9 cellular contexts compared by ENCODE assay signal in genomic region chr2:233098615-233099014, GRCh38. TPM values are rescaled to one million over a fixed set of nuclear protein-coding genes. Genes with fewer than 3 reads are reported as not detected.
DNase-seq lines count a peak whose midpoint lies in the region; TF ChIP-seq lines count a peak whose summit lies in the region.
"Had no signal": no experiment of that assay in that cellular context is flagged by ENCODE, and none has a peak within 500 bp of the region (broad histone marks: within the 10 kb centered on the region; RNA-seq: fewer than 3 reads in every experiment).

No MANE protein-coding gene starts in this region.

- no peak overlapping the region for H3K4me2 ChIP-seq in Loucy (ENCODE audit: low read depth, low read length, poor library complexity, severe bottlenecking)

- H4K20me1 ChIP-seq in Loucy (ENCODE audit: insufficient read depth, low read length, poor library complexity, severe bottlenecking): peaks cover 55% of the 10 kb centered on the region

- no peaks in the 10 kb centered on the region for H3K36me3 Mint-ChIP-seq in progenitor cell of endocrine pancreas (ENCODE audit: insufficient read depth)

- H3K4me1 Mint-ChIP-seq in progenitor cell of endocrine pancreas (ENCODE audit: low read depth): no peaks in the 10 kb centered on the region

- no peaks in the 10 kb centered on the region for H3F3A ChIP-seq in Loucy (ENCODE audit: low read depth)

- DNase-seq in EH (ENCODE audit: low read depth) (peak; percentile 26), fibroblast of peridontal ligament (ENCODE audit: extremely low read depth) (peak; percentile 5), progenitor cell of endocrine pancreas (ENCODE audit: low spot score, unreplicated experiment) (no peak), ureter (ENCODE audit: low spot score) (no peak), MV-4-11 (lab: John Stamatoyannopoulos, UW) (no peak), NCI-H1048 (lab: John Stamatoyannopoulos, UW) (no peak)
- DNase-seq: activated CD4-positive, alpha-beta T cell treated with anti-CD3 and anti-CD28 coated beads for 48 hours; NCI-H526 treated with DMSO at 0.1 percent for 48 hours had no signal

- no peak overlapping the region for H3K4me3 ChIP-seq in Loucy (ENCODE audit: low read length, poor library complexity, severe bottlenecking)

- no peak overlapping the region for H3K4me3 Mint-ChIP-seq in progenitor cell of endocrine pancreas (ENCODE audit: low read depth)

- TF ChIP-seq CTCF in Loucy (conservative IDR thresholded peaks at IDR 0.05; ENCODE audit: low read length): peak; percentile 65
- TF ChIP-seq CTCF in progenitor cell of endocrine pancreas (IDR thresholded peaks at IDR 0.05; ENCODE audit: unreplicated experiment): peak; percentile 41

- no peaks in the 10 kb centered on the region for H3K27me3 ChIP-seq in Loucy (ENCODE audit: insufficient read depth, low read length, poor library complexity, severe bottlenecking)

- no peaks in the 10 kb centered on the region for H3K9me3 Mint-ChIP-seq in progenitor cell of endocrine pancreas (ENCODE audit: low read depth)

- no peak overlapping the region for H3K27ac Mint-ChIP-seq in progenitor cell of endocrine pancreas

- peaks cover 11% of the 10 kb centered on the region for H3K27me3 Mint-ChIP-seq in progenitor cell of endocrine pancreas

- H2AFZ ChIP-seq in Loucy (ENCODE audit: low read length): no peak overlapping the region

- peaks cover 87% of the 10 kb centered on the region for H3K79me2 ChIP-seq in Loucy (ENCODE audit: insufficient read depth, low read length)

- H3K9me2 ChIP-seq in Loucy (replicated peaks; ENCODE audit: low read depth, low read length): no peaks in the 10 kb centered on the region

- no peaks in the 10 kb centered on the region for H3K9me3 ChIP-seq in Loucy (ENCODE audit: insufficient read depth, low read depth, low read length)

- H3K36me3 ChIP-seq in Loucy (ENCODE audit: insufficient read depth, low read length): peaks cover 37% of the 10 kb centered on the region; the same call in 1 of the 2 replicates

- H3K4me1 ChIP-seq in Loucy (ENCODE audit: insufficient read depth, low read length, poor library complexity, severe bottlenecking): peaks cover 24% of the 10 kb centered on the region

- no peak overlapping the region for H3K9ac ChIP-seq in Loucy (ENCODE audit: low read depth, low read length, poor library complexity, severe bottlenecking)

RNA-seq across cellular contexts. Expression of gene INPP5D, which starts 38.5 kb away (rescaled TPM):
- total RNA-seq in progenitor cell of endocrine pancreas (5.3 and 9.0 TPM in 2 replicates), ureter (43.4 TPM)

Comparison
In these comparisons a context has a peak if more than half of its experiments do, and no peak if none do; other contexts are left out.
1. DNase-seq: peak in EH (single experiment) and fibroblast of peridontal ligament (single experiment); none in progenitor cell of endocrine pancreas (single experiment), ureter (single experiment), MV-4-11 (single experiment) and NCI-H1048 (single experiment).